In genomic region chr4:187606581-187606980, GRCh38 we compare ENCODE assay signal across 8 cellular contexts.
A peak's percentile ranks its signal among the peaks of the same experiment; 100 is the strongest.
DNase-seq lines count a peak whose midpoint lies in the region; ATAC-seq and TF ChIP-seq lines count a peak whose summit lies in the region.

No MANE protein-coding gene starts in this region.

- peaks cover 23% of the 10 kb centered on the region for H3K4me1 Mint-ChIP-seq in brain

- H3K36me3 Mint-ChIP-seq in brain = no peaks in the 10 kb centered on the region

- H3K27ac Mint-ChIP-seq in brain = peak overlapping the region in 1 of 5 experiments; percentile 71

- peaks cover 0 to 6% (median 4%) of the 10 kb centered on the region in 5 experiments for H3K9me3 Mint-ChIP-seq in brain

- DNase-seq in NCI-H1105 treated with DMSO at 0.1 percent for 48 hours (lab: John Stamatoyannopoulos, UW) = peak; percentile 25
- DNase-seq in NCI-H1105 (lab: John Stamatoyannopoulos, UW) = no peak
- DNase-seq in NCI-H2029 treated with DMSO at 0.1 percent for 48 hours (lab: John Stamatoyannopoulos, UW) = peak; percentile 43
- DNase-seq in kidney tubule cell (ENCODE audit: low spot score) = peak; percentile 72

- ATAC-seq in GM19463 (IDR thresholded peaks at IDR 0.05; ENCODE audit: unreplicated experiment) (peak; percentile 72), GM19351 (IDR thresholded peaks at IDR 0.05; ENCODE audit: unreplicated experiment) (no peak), HG03521 (IDR thresholded peaks at IDR 0.05; ENCODE audit: unreplicated experiment) (no peak)

- H3K4me3 Mint-ChIP-seq in brain = peak overlapping the region in 1 of 5 experiments; percentile 34

- TF ChIP-seq CTCF in brain (conservative IDR thresholded peaks at IDR 0.05) = peak; percentile 80 to 91

- H3K27me3 Mint-ChIP-seq in brain = peaks cover 5% of the 10 kb centered on the region
